In the genomic region with DNA sequence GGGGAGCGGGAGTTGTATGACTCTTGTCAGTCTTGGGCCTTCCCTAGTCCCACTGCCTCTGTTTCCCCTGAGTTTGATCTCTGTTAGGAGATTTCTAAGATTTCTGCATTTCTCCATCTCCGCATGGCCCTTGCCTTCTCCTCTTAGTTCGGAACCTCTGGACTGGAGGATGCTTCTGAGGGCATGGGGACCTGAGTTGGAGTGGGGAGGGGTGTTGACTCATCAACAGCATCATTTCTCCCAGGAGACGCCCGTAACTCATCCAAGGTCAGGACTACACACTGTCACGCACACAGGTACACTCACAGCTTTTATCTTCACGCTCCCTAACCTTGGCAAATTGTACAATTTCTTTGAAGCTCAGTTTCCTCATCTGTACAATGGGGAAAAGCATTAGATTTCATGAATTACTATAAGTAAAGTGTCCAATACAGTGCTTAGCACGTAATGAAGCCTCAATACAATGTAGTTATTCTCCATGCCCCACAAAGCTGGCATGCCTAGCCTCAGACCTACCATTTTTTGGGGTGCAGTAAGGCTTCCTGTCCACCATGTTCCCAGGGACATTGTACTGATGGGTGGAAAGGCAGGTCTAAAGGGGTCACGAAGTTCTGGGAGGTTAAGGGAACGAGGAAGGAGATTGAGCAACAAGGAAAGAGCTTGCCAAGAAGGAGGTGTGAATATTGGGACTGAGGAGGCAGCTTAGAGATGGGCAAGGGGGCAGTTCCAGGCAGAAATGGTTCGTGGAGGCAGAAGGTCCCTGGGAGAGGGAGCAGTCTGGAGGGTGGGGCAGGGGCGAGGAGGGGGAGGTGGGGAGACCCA, we compare ENCODE assay signal across 1 cellular context.
TF ChIP-seq lines count a peak whose summit lies in the region.

No MANE protein-coding gene starts in this region.

TF ChIP-seq in HepG2, 621 proteins besides CTCF, POLR2A, EP300 and RAD21:
- TF ChIP-seq MYC (CRISPR knock-in tag; IDR thresholded peaks at IDR 0.05; ENCODE audit: borderline replicate concordance) (no peak), RBM22 (optimal IDR thresholded peaks at IDR 0.05; ENCODE audit: low read length) (peak; percentile 74), ZNF292 (CRISPR knock-in tag; IDR thresholded peaks at IDR 0.05; ENCODE audit: borderline replicate concordance, low read depth) (no peak), POLR2AphosphoS5 (IDR thresholded peaks at IDR 0.05; ENCODE audit: low read depth, low read length) (peak; percentile 22; the same call in 1 of the 2 replicates), ARNT2 (CRISPR knock-in tag; IDR thresholded peaks at IDR 0.05; ENCODE audit: low read depth) (no peak), ZNF670 (CRISPR knock-in tag; IDR thresholded peaks at IDR 0.05; ENCODE audit: borderline replicate concordance) (no peak), FOSL2 (CRISPR knock-in tag; IDR thresholded peaks at IDR 0.05) (0 out of 2 replicates have a peak, but pooled peaks have one; percentile 19), KDM5A (IDR thresholded peaks at IDR 0.05; ENCODE audit: borderline replicate concordance, low read length) (no peak), CEBPB (IDR thresholded peaks at IDR 0.05; ENCODE audit: borderline replicate concordance, low read depth, low read length) (no peak), AKAP8 (CRISPR knock-in tag; IDR thresholded peaks at IDR 0.05) (0 out of 2 replicates have a peak, but pooled peaks have one; percentile 58), ZNF761 (CRISPR knock-in tag; conservative IDR thresholded peaks at IDR 0.05) (no peak), ZNF629 (CRISPR knock-in tag; conservative IDR thresholded peaks at IDR 0.05) (peak; percentile 85), MXD4 (CRISPR knock-in tag; IDR thresholded peaks at IDR 0.05) (no peak), ZNF878 (CRISPR knock-in tag; IDR thresholded peaks at IDR 0.05) (no peak), ZSCAN25 (CRISPR knock-in tag; IDR thresholded peaks at IDR 0.05) (no peak), YY1 (IDR thresholded peaks at IDR 0.05; ENCODE audit: insufficient read depth, insufficient replicate concordance, low read depth, low read length) (no peak), HOXD1 (CRISPR knock-in tag; IDR thresholded peaks at IDR 0.05) (no peak), ZNF557 (CRISPR knock-in tag; IDR thresholded peaks at IDR 0.05) (no peak), ESRRA (CRISPR knock-in tag; IDR thresholded peaks at IDR 0.05; ENCODE audit: low read depth) (no peak), POLR2G (IDR thresholded peaks at IDR 0.05; ENCODE audit: low read depth, low read length) (peak; percentile 45; the same call in 1 of the 2 replicates), ZNF510 (CRISPR knock-in tag; IDR thresholded peaks at IDR 0.05; ENCODE audit: low read depth) (no peak), ZMYM3 (CRISPR knock-in tag; IDR thresholded peaks at IDR 0.05) (peak; percentile 35; the same call in 1 of the 2 replicates), SCMH1 (CRISPR knock-in tag; IDR thresholded peaks at IDR 0.05; ENCODE audit: borderline replicate concordance) (no peak), ZNF781 (CRISPR knock-in tag; IDR thresholded peaks at IDR 0.05; ENCODE audit: borderline replicate concordance, not compliant biosample characterization) (no peak), GABPA (IDR thresholded peaks at IDR 0.05; ENCODE audit: low read depth, low read length) (no peak), GABPA (CRISPR knock-in tag; IDR thresholded peaks at IDR 0.05; ENCODE audit: low read depth) (no peak), SMC3 (IDR thresholded peaks at IDR 0.05; ENCODE audit: low read length) (no peak), PCBP2 (optimal IDR thresholded peaks at IDR 0.05; ENCODE audit: low read depth, low read length, poor library complexity, severe bottlenecking) (no peak), ZNF703 (CRISPR knock-in tag; IDR thresholded peaks at IDR 0.05; ENCODE audit: borderline replicate concordance) (no peak), ZNF816 (CRISPR knock-in tag; IDR thresholded peaks at IDR 0.05; ENCODE audit: borderline replicate concordance) (no peak), SSRP1 (CRISPR knock-in tag; IDR thresholded peaks at IDR 0.05) (peak; percentile 48; the same call in 1 of the 2 replicates), MEIS1 (CRISPR knock-in tag; IDR thresholded peaks at IDR 0.05; ENCODE audit: borderline replicate concordance) (no peak), NONO (IDR thresholded peaks at IDR 0.05) (no peak), NONO (CRISPR knock-in tag; conservative IDR thresholded peaks at IDR 0.05) (0 out of 2 replicates have a peak, but pooled peaks have one; percentile 22)
- TF ChIP-seq, protein P1, sequence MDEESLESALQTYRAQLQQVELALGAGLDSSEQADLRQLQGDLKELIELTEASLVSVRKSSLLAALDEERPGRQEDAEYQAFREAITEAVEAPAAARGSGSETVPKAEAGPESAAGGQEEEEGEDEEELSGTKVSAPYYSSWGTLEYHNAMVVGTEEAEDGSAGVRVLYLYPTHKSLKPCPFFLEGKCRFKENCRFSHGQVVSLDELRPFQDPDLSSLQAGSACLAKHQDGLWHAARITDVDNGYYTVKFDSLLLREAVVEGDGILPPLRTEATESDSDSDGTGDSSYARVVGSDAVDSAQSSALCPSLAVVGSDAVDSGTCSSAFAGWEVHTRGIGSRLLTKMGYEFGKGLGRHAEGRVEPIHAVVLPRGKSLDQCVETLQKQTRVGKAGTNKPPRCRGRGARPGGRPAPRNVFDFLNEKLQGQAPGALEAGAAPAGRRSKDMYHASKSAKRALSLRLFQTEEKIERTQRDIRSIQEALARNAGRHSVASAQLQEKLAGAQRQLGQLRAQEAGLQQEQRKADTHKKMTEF (CRISPR knock-in tag; IDR thresholded peaks at IDR 0.05) = no peak
- TF ChIP-seq, protein P2, sequence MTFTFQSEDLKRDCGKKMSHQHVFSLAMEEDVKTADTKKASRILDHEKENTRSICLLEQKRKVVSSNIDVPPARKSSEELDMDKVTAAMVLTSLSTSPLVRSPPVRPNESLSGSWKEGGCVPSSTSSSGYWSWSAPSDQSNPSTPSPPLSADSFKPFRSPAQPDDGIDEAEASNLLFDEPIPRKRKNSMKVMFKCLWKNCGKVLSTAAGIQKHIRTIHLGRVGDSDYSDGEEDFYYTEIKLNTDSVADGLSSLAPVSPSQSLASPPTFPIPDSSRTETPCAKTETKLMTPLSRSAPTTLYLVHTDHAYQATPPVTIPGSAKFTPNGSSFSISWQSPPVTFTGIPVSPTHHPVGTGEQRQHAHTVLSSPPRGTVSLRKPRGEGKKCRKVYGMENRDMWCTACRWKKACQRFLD (CRISPR knock-in tag; IDR thresholded peaks at IDR 0.05; ENCODE audit: borderline replicate concordance) = no peak
- TF ChIP-seq, protein P3, sequence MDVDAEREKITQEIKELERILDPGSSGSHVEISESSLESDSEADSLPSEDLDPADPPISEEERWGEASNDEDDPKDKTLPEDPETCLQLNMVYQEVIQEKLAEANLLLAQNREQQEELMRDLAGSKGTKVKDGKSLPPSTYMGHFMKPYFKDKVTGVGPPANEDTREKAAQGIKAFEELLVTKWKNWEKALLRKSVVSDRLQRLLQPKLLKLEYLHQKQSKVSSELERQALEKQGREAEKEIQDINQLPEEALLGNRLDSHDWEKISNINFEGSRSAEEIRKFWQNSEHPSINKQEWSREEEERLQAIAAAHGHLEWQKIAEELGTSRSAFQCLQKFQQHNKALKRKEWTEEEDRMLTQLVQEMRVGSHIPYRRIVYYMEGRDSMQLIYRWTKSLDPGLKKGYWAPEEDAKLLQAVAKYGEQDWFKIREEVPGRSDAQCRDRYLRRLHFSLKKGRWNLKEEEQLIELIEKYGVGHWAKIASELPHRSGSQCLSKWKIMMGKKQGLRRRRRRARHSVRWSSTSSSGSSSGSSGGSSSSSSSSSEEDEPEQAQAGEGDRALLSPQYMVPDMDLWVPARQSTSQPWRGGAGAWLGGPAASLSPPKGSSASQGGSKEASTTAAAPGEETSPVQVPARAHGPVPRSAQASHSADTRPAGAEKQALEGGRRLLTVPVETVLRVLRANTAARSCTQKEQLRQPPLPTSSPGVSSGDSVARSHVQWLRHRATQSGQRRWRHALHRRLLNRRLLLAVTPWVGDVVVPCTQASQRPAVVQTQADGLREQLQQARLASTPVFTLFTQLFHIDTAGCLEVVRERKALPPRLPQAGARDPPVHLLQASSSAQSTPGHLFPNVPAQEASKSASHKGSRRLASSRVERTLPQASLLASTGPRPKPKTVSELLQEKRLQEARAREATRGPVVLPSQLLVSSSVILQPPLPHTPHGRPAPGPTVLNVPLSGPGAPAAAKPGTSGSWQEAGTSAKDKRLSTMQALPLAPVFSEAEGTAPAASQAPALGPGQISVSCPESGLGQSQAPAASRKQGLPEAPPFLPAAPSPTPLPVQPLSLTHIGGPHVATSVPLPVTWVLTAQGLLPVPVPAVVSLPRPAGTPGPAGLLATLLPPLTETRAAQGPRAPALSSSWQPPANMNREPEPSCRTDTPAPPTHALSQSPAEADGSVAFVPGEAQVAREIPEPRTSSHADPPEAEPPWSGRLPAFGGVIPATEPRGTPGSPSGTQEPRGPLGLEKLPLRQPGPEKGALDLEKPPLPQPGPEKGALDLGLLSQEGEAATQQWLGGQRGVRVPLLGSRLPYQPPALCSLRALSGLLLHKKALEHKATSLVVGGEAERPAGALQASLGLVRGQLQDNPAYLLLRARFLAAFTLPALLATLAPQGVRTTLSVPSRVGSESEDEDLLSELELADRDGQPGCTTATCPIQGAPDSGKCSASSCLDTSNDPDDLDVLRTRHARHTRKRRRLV (CRISPR knock-in tag; IDR thresholded peaks at IDR 0.05) = no peak
- TF ChIP-seq, protein P4, sequence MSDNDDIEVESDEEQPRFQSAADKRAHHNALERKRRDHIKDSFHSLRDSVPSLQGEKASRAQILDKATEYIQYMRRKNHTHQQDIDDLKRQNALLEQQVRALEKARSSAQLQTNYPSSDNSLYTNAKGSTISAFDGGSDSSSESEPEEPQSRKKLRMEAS (IDR thresholded peaks at IDR 0.05) = 0 out of 2 replicates have a peak, but pooled peaks have one; percentile 17
- TF ChIP-seq, protein P5, sequence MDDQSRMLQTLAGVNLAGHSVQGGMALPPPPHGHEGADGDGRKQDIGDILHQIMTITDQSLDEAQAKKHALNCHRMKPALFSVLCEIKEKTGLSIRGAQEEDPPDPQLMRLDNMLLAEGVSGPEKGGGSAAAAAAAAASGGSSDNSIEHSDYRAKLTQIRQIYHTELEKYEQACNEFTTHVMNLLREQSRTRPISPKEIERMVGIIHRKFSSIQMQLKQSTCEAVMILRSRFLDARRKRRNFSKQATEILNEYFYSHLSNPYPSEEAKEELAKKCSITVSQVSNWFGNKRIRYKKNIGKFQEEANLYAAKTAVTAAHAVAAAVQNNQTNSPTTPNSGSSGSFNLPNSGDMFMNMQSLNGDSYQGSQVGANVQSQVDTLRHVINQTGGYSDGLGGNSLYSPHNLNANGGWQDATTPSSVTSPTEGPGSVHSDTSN (CRISPR knock-in tag; IDR thresholded peaks at IDR 0.05; ENCODE audit: borderline replicate concordance) = no peak
- TF ChIP-seq, protein P6, sequence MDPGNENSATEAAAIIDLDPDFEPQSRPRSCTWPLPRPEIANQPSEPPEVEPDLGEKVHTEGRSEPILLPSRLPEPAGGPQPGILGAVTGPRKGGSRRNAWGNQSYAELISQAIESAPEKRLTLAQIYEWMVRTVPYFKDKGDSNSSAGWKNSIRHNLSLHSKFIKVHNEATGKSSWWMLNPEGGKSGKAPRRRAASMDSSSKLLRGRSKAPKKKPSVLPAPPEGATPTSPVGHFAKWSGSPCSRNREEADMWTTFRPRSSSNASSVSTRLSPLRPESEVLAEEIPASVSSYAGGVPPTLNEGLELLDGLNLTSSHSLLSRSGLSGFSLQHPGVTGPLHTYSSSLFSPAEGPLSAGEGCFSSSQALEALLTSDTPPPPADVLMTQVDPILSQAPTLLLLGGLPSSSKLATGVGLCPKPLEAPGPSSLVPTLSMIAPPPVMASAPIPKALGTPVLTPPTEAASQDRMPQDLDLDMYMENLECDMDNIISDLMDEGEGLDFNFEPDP (CRISPR knock-in tag; conservative IDR thresholded peaks at IDR 0.05) = no peak
- TF ChIP-seq, protein P7, sequence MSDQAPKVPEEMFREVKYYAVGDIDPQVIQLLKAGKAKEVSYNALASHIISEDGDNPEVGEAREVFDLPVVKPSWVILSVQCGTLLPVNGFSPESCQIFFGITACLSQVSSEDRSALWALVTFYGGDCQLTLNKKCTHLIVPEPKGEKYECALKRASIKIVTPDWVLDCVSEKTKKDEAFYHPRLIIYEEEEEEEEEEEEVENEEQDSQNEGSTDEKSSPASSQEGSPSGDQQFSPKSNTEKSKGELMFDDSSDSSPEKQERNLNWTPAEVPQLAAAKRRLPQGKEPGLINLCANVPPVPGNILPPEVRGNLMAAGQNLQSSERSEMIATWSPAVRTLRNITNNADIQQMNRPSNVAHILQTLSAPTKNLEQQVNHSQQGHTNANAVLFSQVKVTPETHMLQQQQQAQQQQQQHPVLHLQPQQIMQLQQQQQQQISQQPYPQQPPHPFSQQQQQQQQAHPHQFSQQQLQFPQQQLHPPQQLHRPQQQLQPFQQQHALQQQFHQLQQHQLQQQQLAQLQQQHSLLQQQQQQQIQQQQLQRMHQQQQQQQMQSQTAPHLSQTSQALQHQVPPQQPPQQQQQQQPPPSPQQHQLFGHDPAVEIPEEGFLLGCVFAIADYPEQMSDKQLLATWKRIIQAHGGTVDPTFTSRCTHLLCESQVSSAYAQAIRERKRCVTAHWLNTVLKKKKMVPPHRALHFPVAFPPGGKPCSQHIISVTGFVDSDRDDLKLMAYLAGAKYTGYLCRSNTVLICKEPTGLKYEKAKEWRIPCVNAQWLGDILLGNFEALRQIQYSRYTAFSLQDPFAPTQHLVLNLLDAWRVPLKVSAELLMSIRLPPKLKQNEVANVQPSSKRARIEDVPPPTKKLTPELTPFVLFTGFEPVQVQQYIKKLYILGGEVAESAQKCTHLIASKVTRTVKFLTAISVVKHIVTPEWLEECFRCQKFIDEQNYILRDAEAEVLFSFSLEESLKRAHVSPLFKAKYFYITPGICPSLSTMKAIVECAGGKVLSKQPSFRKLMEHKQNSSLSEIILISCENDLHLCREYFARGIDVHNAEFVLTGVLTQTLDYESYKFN (CRISPR knock-in tag; conservative IDR thresholded peaks at IDR 0.05) = no peak
- TF ChIP-seq, protein P8, sequence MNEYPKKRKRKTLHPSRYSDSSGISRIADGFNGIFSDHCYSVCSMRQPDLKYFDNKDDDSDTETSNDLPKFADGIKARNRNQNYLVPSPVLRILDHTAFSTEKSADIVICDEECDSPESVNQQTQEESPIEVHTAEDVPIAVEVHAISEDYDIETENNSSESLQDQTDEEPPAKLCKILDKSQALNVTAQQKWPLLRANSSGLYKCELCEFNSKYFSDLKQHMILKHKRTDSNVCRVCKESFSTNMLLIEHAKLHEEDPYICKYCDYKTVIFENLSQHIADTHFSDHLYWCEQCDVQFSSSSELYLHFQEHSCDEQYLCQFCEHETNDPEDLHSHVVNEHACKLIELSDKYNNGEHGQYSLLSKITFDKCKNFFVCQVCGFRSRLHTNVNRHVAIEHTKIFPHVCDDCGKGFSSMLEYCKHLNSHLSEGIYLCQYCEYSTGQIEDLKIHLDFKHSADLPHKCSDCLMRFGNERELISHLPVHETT (CRISPR knock-in tag; conservative IDR thresholded peaks at IDR 0.05) = no peak
